Comparison of ENCODE assay signal across 8 cellular contexts in the genomic region with DNA sequence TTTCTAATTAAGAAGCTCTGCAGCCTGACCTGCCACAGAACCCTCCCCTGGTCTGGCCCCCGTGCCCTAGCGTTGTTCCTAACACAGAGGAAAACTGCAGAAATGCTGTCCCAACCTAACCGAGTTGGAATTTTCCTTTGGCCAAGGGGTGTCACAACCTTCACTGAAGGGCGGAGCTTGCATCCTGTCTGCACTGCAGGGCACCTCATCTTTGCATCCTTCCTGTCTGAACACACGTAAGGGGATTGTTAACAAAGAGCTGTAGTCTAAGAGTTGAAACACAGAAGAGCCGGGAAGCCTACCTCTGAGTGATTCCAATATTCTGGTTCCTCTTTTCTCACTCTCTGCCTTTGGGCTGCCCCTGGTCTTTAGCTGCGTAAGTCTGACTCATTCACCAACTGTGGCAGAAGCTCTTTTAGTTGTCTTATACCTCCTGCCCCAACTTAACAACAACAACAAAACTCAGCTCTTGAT. TPM values are rescaled to one million over a fixed set of nuclear protein-coding genes. Genes with fewer than 3 reads are reported as not detected.
A peak's percentile ranks its signal among the peaks of the same experiment; 100 is the strongest.
DNase-seq lines count a peak whose midpoint lies in the region; ATAC-seq and TF ChIP-seq lines count a peak whose summit lies in the region.

No MANE protein-coding gene starts in this region.

- no peaks in the 10 kb centered on the region for H3K9me3 ChIP-seq in psoas muscle

- peak overlapping the region; percentile 76 for H3K27ac Mint-ChIP-seq in WTC11

- H3K36me3 Mint-ChIP-seq in WTC11 = no peaks in the 10 kb centered on the region

- peaks cover 49% of the 10 kb centered on the region for H3K4me1 ChIP-seq in psoas muscle

- H3K4me3 Mint-ChIP-seq in WTC11 = peak overlapping the region; percentile 68

- peaks cover 46% of the 10 kb centered on the region for H3K4me1 Mint-ChIP-seq in WTC11

- DNase-seq in GM03348 (ENCODE audit: low spot score) (peak; percentile 29), WTC11 (ENCODE audit: low spot score) (peak; percentile 40), erythroblast (lab: John Stamatoyannopoulos, UW) (peak in 1 of 2 experiments; percentile 17), psoas muscle (no peak), NCI-H1105 treated with DMSO at 0.1 percent for 48 hours (lab: John Stamatoyannopoulos, UW) (no peak)
- no peak for DNase-seq in effector CD4-positive, alpha-beta T cell

- POLR2A ChIA-PET in WTC11 (lab: Charles Lee) = interaction anchor here (1.6 to 3.2 kb wide), 4 partner anchors 12 to 172 kb away, joined by 4 to 17 read pairs (median 10); a partner anchor contains a TSS

- no peaks in the 10 kb centered on the region for H3K36me3 ChIP-seq in psoas muscle (ENCODE audit: insufficient read depth in 1 of 2, low read depth in 1 of 2)

- WGBS in psoas muscle, 3 donors = 23 to 38% (median 28%) methylated on average over 7 of the region's 7 CpGs

- ATAC-seq in GM21360 (IDR thresholded peaks at IDR 0.05; ENCODE audit: unreplicated experiment) (peak; percentile 93), HG03558 (IDR thresholded peaks at IDR 0.05; ENCODE audit: extremely low read depth, unreplicated experiment) (peak; percentile 83), WTC11 (peak; percentile 36), psoas muscle (peak; percentile 31 to 39 (median 36))

- H3K27ac ChIP-seq in psoas muscle = peak overlapping the region; percentile 89

- H3K27me3 ChIP-seq in psoas muscle (ENCODE audit: insufficient read depth in 3 of 3, low read length in 2 of 3) = no peaks in the 10 kb centered on the region

- H3K9me3 Mint-ChIP-seq in WTC11 = no peaks in the 10 kb centered on the region

- CTCF ChIA-PET in WTC11 (lab: Charles Lee) = interaction anchor here (0.9 to 7.9 kb wide), 7 partner anchors 9 to 68 kb away, joined by 4 to 121 read pairs (median 9); a partner anchor contains a TSS

- TF ChIP-seq POLR2A in erythroblast (IDR thresholded peaks at IDR 0.05; ENCODE audit: low read length) = peak; percentile 26

- peak overlapping the region; percentile 86 for H3K4me3 ChIP-seq in psoas muscle

- no peak for TF ChIP-seq CTCF in WTC11 (IDR thresholded peaks at IDR 0.05)
- TF ChIP-seq CTCF in psoas muscle (IDR thresholded peaks at IDR 0.05) = no peak

- intact Hi-C loops in psoas muscle (cut with DNase I) = loop anchor here in 1 of 2 donors (2.0 kb wide), 1 partner anchor 44 kb away; no protein-coding TSS in a partner anchor

- no peaks in the 10 kb centered on the region; the same call in 1 of the 2 replicates for H3K27me3 Mint-ChIP-seq in WTC11 (ENCODE audit: low read depth)

TF ChIP-seq in WTC11, 78 proteins besides CTCF, POLR2A, EP300 and RAD21:
- TF ChIP-seq, protein P1, sequence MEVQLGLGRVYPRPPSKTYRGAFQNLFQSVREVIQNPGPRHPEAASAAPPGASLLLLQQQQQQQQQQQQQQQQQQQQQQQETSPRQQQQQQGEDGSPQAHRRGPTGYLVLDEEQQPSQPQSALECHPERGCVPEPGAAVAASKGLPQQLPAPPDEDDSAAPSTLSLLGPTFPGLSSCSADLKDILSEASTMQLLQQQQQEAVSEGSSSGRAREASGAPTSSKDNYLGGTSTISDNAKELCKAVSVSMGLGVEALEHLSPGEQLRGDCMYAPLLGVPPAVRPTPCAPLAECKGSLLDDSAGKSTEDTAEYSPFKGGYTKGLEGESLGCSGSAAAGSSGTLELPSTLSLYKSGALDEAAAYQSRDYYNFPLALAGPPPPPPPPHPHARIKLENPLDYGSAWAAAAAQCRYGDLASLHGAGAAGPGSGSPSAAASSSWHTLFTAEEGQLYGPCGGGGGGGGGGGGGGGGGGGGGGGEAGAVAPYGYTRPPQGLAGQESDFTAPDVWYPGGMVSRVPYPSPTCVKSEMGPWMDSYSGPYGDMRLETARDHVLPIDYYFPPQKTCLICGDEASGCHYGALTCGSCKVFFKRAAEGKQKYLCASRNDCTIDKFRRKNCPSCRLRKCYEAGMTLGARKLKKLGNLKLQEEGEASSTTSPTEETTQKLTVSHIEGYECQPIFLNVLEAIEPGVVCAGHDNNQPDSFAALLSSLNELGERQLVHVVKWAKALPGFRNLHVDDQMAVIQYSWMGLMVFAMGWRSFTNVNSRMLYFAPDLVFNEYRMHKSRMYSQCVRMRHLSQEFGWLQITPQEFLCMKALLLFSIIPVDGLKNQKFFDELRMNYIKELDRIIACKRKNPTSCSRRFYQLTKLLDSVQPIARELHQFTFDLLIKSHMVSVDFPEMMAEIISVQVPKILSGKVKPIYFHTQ (CRISPR knock-in tag; IDR thresholded peaks at IDR 0.05) = no peak
- no peak for TF ChIP-seq ZBTB21 (CRISPR knock-in tag; IDR thresholded peaks at IDR 0.05; ENCODE audit: borderline replicate concordance)
- TF ChIP-seq, protein P2, sequence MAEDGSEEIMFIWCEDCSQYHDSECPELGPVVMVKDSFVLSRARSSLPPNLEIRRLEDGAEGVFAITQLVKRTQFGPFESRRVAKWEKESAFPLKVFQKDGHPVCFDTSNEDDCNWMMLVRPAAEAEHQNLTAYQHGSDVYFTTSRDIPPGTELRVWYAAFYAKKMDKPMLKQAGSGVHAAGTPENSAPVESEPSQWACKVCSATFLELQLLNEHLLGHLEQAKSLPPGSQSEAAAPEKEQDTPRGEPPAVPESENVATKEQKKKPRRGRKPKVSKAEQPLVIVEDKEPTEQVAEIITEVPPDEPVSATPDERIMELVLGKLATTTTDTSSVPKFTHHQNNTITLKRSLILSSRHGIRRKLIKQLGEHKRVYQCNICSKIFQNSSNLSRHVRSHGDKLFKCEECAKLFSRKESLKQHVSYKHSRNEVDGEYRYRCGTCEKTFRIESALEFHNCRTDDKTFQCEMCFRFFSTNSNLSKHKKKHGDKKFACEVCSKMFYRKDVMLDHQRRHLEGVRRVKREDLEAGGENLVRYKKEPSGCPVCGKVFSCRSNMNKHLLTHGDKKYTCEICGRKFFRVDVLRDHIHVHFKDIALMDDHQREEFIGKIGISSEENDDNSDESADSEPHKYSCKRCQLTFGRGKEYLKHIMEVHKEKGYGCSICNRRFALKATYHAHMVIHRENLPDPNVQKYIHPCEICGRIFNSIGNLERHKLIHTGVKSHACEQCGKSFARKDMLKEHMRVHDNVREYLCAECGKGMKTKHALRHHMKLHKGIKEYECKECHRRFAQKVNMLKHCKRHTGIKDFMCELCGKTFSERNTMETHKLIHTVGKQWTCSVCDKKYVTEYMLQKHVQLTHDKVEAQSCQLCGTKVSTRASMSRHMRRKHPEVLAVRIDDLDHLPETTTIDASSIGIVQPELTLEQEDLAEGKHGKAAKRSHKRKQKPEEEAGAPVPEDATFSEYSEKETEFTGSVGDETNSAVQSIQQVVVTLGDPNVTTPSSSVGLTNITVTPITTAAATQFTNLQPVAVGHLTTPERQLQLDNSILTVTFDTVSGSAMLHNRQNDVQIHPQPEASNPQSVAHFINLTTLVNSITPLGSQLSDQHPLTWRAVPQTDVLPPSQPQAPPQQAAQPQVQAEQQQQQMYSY (CRISPR knock-in tag; IDR thresholded peaks at IDR 0.05) = no peak

RNA-seq across cellular contexts. Expression of a gene that starts 1.6 kb away (rescaled TPM):
- total RNA-seq in WTC11 (2021) (12.6 to 14.6 TPM (median 13.5 TPM) in 3 replicates), psoas muscle (10 to 100 TPM in 2 of 4 donors, 1 to 10 TPM in 2; 4.5 to 12.9 (median 9.6) TPM)
- 1 to 10 TPM; 1.4 to 4.9 (median 2.6) TPM for polyA plus RNA-seq in psoas muscle

RNA-seq across cellular contexts. Expression of a gene that starts 20.0 kb away (rescaled TPM):
- total RNA-seq in WTC11 (2021) = 2.1 to 4.2 TPM (median 3.0 TPM) in 3 replicates
- total RNA-seq in psoas muscle = 10 to 100 TPM in 1 of 4 donors, 1 to 10 TPM in 3; 6.2 to 12.3 (median 8.3) TPM
- 10 to 100 TPM in 1 of 3 donors, 1 to 10 TPM in 2; 1.0 to 24.5 (median 4.4) TPM for polyA plus RNA-seq in psoas muscle

RNA-seq across cellular contexts. Expression of a gene that starts 26.2 kb away (rescaled TPM):
- total RNA-seq in WTC11 (2021) = 0.33 to 0.62 TPM (median 0.55 TPM) in 3 replicates
- 10 to 100 TPM; 20.2 to 40.4 (median 27.2) TPM for total RNA-seq in psoas muscle
- polyA plus RNA-seq in psoas muscle = 10 to 100 TPM; 23.6 to 55.5 (median 25.0) TPM

RNA-seq across cellular contexts. Expression of a gene that starts 27.2 kb away (rescaled TPM):
- total RNA-seq in WTC11 (2021) = 1.3 to 2.1 TPM (median 1.4 TPM) in 3 replicates
- total RNA-seq in psoas muscle = over 10,000 TPM in 2 of 4 donors, 1,000 to 10,000 TPM in 2; 5,216 to 12,187 (median 10,501) TPM
- over 10,000 TPM in 1 of 3 donors, 1,000 to 10,000 TPM in 2; 4,737 to 11,496 (median 9,489) TPM for polyA plus RNA-seq in psoas muscle

RNA-seq across cellular contexts. Expression of a gene that starts 59.4 kb away (rescaled TPM):
- 18.7 to 22.6 TPM (median 20.4 TPM) in 3 replicates for total RNA-seq in WTC11 (2021)
- 10 to 100 TPM in 2 of 4 donors, 1 to 10 TPM in 2; 6.6 to 17.7 (median 11.8) TPM for total RNA-seq in psoas muscle
- polyA plus RNA-seq in psoas muscle = 1 to 10 TPM; 4.4 to 7.6 (median 4.8) TPM

Comparison
In these comparisons a context has a peak if more than half of its experiments do, and no peak if none do; other contexts are left out.
1. DNase-seq: peak in GM03348 (single experiment) and WTC11 (single experiment); none in psoas muscle (0 of 2), NCI-H1105 treated with DMSO at 0.1 percent for 48 hours (single experiment) and effector CD4-positive, alpha-beta T cell (single experiment).
2. ATAC-seq: peak in every context shown above with its lines; median percentile 93 in GM21360; 83 in HG03558; 36 in WTC11; 36 in psoas muscle.
3. RNA of a gene that starts 26.2 kb away (total RNA-seq): 20.2 to 40.4 TPM in psoas muscle; 0.33 to 0.62 TPM in WTC11; every median in the first group is over 10 times any median in the second.